Comparison of ENCODE assay signal across 25 cellular contexts in the genomic region with DNA sequence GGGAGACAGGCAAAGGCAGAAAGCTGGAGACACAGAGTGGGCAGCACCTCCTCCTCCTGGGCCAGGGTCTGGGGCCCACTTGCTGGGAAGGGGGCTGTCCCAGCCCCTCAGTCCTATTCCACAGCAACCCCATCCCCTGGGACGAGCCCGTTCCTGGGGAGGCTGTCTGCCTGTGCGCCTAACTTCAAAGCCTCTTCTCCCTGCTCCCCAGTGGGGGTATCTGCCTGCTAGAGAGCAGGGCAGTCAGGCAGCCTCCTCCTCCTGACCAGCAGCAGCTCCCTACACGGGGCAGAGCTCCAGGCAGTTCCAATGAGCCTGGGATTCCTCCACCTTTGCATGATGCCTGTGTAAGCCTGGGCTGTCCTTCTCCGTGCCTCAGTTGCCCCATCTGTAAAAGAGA. TPM values are rescaled to one million over a fixed set of nuclear protein-coding genes. Genes with fewer than 3 reads are reported as not detected.
A peak's percentile ranks its signal among the peaks of the same experiment; 100 is the strongest.
DNase-seq lines count a peak whose midpoint lies in the region; ATAC-seq and TF ChIP-seq lines count a peak whose summit lies in the region.
"Had no signal": no experiment of that assay in that cellular context is flagged by ENCODE, and none has a peak within 500 bp of the region (broad histone marks: within the 10 kb centered on the region; RNA-seq: fewer than 3 reads in every experiment).

No MANE protein-coding gene starts in this region.

- H3K9me3 ChIP-seq in right cardiac atrium (ENCODE audit: control insufficient read depth, low read length) (no peaks in the 10 kb centered on the region), lower lobe of right lung (no peaks in the 10 kb centered on the region), upper lobe of right lung (no peaks in the 10 kb centered on the region)
- H3K9me3 ChIP-seq: body of pancreas, colonic mucosa, ovary had no signal

- H3K4me1 ChIP-seq in right cardiac atrium (ENCODE audit: control insufficient read depth, insufficient read depth, low read length) (no peaks in the 10 kb centered on the region), lower lobe of right lung (peaks cover 22% of the 10 kb centered on the region), upper lobe of right lung (peaks cover 9% of the 10 kb centered on the region)

- no peak for ATAC-seq in right cardiac atrium
- no peak for ATAC-seq in Right ventricle myocardium inferior
- no peak for ATAC-seq in lower lobe of right lung
- no peak for ATAC-seq in upper lobe of right lung
- ATAC-seq: body of pancreas; naive thymus-derived CD8-positive, alpha-beta T cell; stimulated activated naive CD8-positive, alpha-beta T cell treated with anti-CD3 and anti-CD28 coated beads, Interleukin-15, Interleukin-2, amounts not matched to agents 100 U/mL and 50 U/mL, for 24 hours had no signal

- TF ChIP-seq CTCF in dorsolateral prefrontal cortex (IDR thresholded peaks at IDR 0.05 in 54 of 56, conservative IDR thresholded peaks at IDR 0.05 in 2 of 56; ENCODE audit: low read depth in 1 of 56, partially characterized antibody in 56 of 56) (no peak), lower lobe of right lung (IDR thresholded peaks at IDR 0.05) (no peak), upper lobe of right lung (IDR thresholded peaks at IDR 0.05) (no peak)

- H3K36me3 ChIP-seq in lower lobe of right lung (no peaks in the 10 kb centered on the region), upper lobe of right lung (no peaks in the 10 kb centered on the region)
- H3K36me3 ChIP-seq: colonic mucosa, ovary had no signal

- DNase-seq in right cardiac atrium (peak in 1 of 3 donors; percentile 56), Right ventricle myocardium inferior (ENCODE audit: missing footprints) (no peak), dorsolateral prefrontal cortex (no peak), lower lobe of right lung (no peak), upper lobe of right lung (no peak), NCI-H187 treated with DMSO at 0.1 percent for 48 hours (lab: John Stamatoyannopoulos, UW) (no peak), HuH-7 (ENCODE audit: low spot score) (no peak)
- no peak for DNase-seq in activated CD8-positive, alpha-beta memory T cell treated with anti-CD3 and anti-CD28 coated beads, Interleukin-2, amount 50 U/mL, for 4 hours
- DNase-seq: ACHN; activated CD4-positive, CD25-positive, alpha-beta regulatory T cell treated with anti-CD3 and anti-CD28 coated beads, Interleukin-2, amount 50 U/mL, for 72 hours; activated effector memory CD4-positive, alpha-beta T cell treated with Interleukin-2 at 50 U/mL for 16 hours; activated T-cell treated with anti-CD3 and anti-CD28 coated beads for 4 hours; body of pancreas; colonic mucosa; naive thymus-derived CD8-positive, alpha-beta T cell; NCI-H1417 treated with DMSO at 0.1 percent for 48 hours; NCI-H510A; ovary; PC-9; SHP77 treated with DMSO at 0.1 percent for 48 hours; stimulated activated naive CD8-positive, alpha-beta T cell treated with anti-CD3 and anti-CD28 coated beads, Interleukin-15, Interleukin-2, amounts not matched to agents 100 U/mL and 50 U/mL, for 24 hours; T-helper 1 cell had no signal

- 74% methylated on average over 5 of the region's 5 CpGs for WGBS in right cardiac atrium

- no peaks in the 10 kb centered on the region for H3K27me3 ChIP-seq in right cardiac atrium (ENCODE audit: control insufficient read depth, insufficient read depth)
- H3K27me3 ChIP-seq in dorsolateral prefrontal cortex = peaks cover 0 to 21% (median 5%) of the 10 kb centered on the region in 45 donors
- H3K27me3 ChIP-seq in lower lobe of right lung (ENCODE audit: low read depth) = peaks cover 47% of the 10 kb centered on the region
- peaks cover 36% of the 10 kb centered on the region for H3K27me3 ChIP-seq in upper lobe of right lung
- H3K27me3 ChIP-seq: ovary had no signal

- intact Hi-C loops in right cardiac atrium (cut with DNase I) = no loop called here
- intact Hi-C loops in Right ventricle myocardium inferior (cut with DNase I) = no loop called here
- intact Hi-C loops in dorsolateral prefrontal cortex (cut with DNase I) = no loop called here
- intact Hi-C loops in lower lobe of right lung (cut with DNase I) = no loop called here
- intact Hi-C loops in upper lobe of right lung (cut with DNase I) = no loop called here

- peak overlapping the region; percentile 70 for H3K4me3 ChIP-seq in right cardiac atrium (ENCODE audit: low read length)
- peak overlapping the region in 30 of 59 donors; percentile 2 to 75 (median 66) for H3K4me3 ChIP-seq in dorsolateral prefrontal cortex
- peak overlapping the region; percentile 59 for H3K4me3 ChIP-seq in lower lobe of right lung
- H3K4me3 ChIP-seq in upper lobe of right lung = peak overlapping the region; percentile 58
- H3K4me3 ChIP-seq: body of pancreas, colonic mucosa, PC-9 had no signal

- H3K27ac ChIP-seq in right cardiac atrium (ENCODE audit: low read length) (no peak overlapping the region), dorsolateral prefrontal cortex (peak overlapping the region in 2 of 59 donors; percentile 31 to 55), lower lobe of right lung (no peak overlapping the region), upper lobe of right lung (no peak overlapping the region)
- H3K27ac ChIP-seq: body of pancreas, colonic mucosa, KMS-11, PC-9 had no signal

RNA-seq across cellular contexts. Expression of a gene that starts 6.9 kb away (rescaled TPM):
- 10 to 100 TPM in 3 of 4 donors, 1 to 10 TPM in 1; 9.3 to 15.6 (median 12.6) TPM for total RNA-seq in right cardiac atrium
- polyA plus RNA-seq in right cardiac atrium = 18.5 TPM
- total RNA-seq in Right ventricle myocardium inferior = 12.7 TPM
- total RNA-seq in dorsolateral prefrontal cortex = 10 to 100 TPM in 115 of 120 experiments, 1 to 10 TPM in 5; 7.9 to 65.0 (median 17.4) TPM
- total RNA-seq in lower lobe of right lung = 14.5 TPM
- total RNA-seq in upper lobe of right lung = 14.9 TPM
- total RNA-seq: activated CD8-positive, alpha-beta T cell treated with anti-CD3 and anti-CD28 coated beads for 36 hours; glomerular endothelial cell; naive thymus-derived CD8-positive, alpha-beta T cell; PC-9 had no signal
- polyA plus RNA-seq: naive thymus-derived CD8-positive, alpha-beta T cell had no signal

RNA-seq across cellular contexts. Expression of a gene that starts 21.2 kb away (rescaled TPM):
- total RNA-seq in right cardiac atrium = 100 to 1,000 TPM in 3 of 4 donors, 10 to 100 TPM in 1; 42.7 to 442 (median 293) TPM
- 1,012 TPM for polyA plus RNA-seq in right cardiac atrium
- 11,437 TPM for total RNA-seq in Right ventricle myocardium inferior
- 10 to 100 TPM in 3 of 120 experiments, 1 to 10 TPM in 117; 1.2 to 13.0 (median 4.9) TPM for total RNA-seq in dorsolateral prefrontal cortex
- 2.0 TPM for total RNA-seq in lower lobe of right lung
- 3.8 TPM for total RNA-seq in upper lobe of right lung
- total RNA-seq: activated CD8-positive, alpha-beta T cell treated with anti-CD3 and anti-CD28 coated beads for 36 hours; glomerular endothelial cell; naive thymus-derived CD8-positive, alpha-beta T cell; PC-9 had no signal
- polyA plus RNA-seq: naive thymus-derived CD8-positive, alpha-beta T cell had no signal

Comparison
In these comparisons a context has a peak if more than half of its experiments do, and no peak if none do; other contexts are left out.
1. RNA of a gene that starts 21.2 kb away (total RNA-seq): 11,437 TPM in Right ventricle myocardium inferior (single experiment); 42.7 to 442 TPM in right cardiac atrium, 1.2 to 13.0 TPM in dorsolateral prefrontal cortex, 3.8 TPM in upper lobe of right lung (single experiment) and 2.0 TPM in lower lobe of right lung (single experiment); every median in the first group is over 10 times any median in the second.
2. Peak in every context shown above with its lines, with median percentiles within 50 percentile points of each other: H3K4me3 ChIP-seq.